ENCODE assay signal across 8 cellular contexts in genomic region chr1:150765229-150765976, GRCh38. TPM values are rescaled to one million over a fixed set of nuclear protein-coding genes. Genes with fewer than 3 reads are reported as not detected.
DNase-seq lines count a peak whose midpoint lies in the region; ATAC-seq and TF ChIP-seq lines count a peak whose summit lies in the region.

TSS of gene CTSS (minus strand) at chr1:150765778. CDS start at chr1:150764763, 1,015 bp downstream.

- H3K9me3 Mint-ChIP-seq in T-helper 1 cell treated with Interleukin-12 subunit alpha and Interleukin-12 subunit beta and Interleukin-4 antibody, amounts not matched to agents 30 μg/mL and 1 μg/mL, for 36 hours, result no peaks in the 10 kb centered on the region

- H3K27me3 Mint-ChIP-seq in T-helper 1 cell treated with Interleukin-12 subunit alpha and Interleukin-12 subunit beta and Interleukin-4 antibody, amounts not matched to agents 30 μg/mL and 1 μg/mL, for 36 hours (ENCODE audit: low read depth), result no peaks in the 10 kb centered on the region

- ATAC-seq in GM19397 (IDR thresholded peaks at IDR 0.05; ENCODE audit: unreplicated experiment), result peak; percentile 86
- ATAC-seq in HG03457 (IDR thresholded peaks at IDR 0.05; ENCODE audit: unreplicated experiment), result peak; percentile 73

- no peak for TF ChIP-seq CTCF in fibroblast of the aortic adventitia (IDR thresholded peaks at IDR 0.05; ENCODE audit: insufficient read depth, low read length)

- H3K4me1 Mint-ChIP-seq in T-helper 1 cell treated with Interleukin-12 subunit alpha and Interleukin-12 subunit beta and Interleukin-4 antibody, amounts not matched to agents 30 μg/mL and 1 μg/mL, for 36 hours (ENCODE audit: low read depth), result peaks cover 31% of the 10 kb centered on the region

- H3K27ac Mint-ChIP-seq in T-helper 1 cell treated with Interleukin-12 subunit alpha and Interleukin-12 subunit beta and Interleukin-4 antibody, amounts not matched to agents 30 μg/mL and 1 μg/mL, for 36 hours, result peak within 1 kb of the TSS; percentile 91

- DNase-seq in Caki2 (ENCODE audit: low read depth), result peak; percentile 16
- DNase-seq in fibroblast of the aortic adventitia (ENCODE audit: low read depth), result peak; percentile 57
- DNase-seq in pulmonary artery endothelial cell (ENCODE audit: low read depth, low spot score), result no peak
- no peak for DNase-seq in effector CD4-positive, alpha-beta T cell
- DNase-seq in NCI-H2171 (lab: John Stamatoyannopoulos, UW), result no peak

- peak within 1 kb of the TSS; percentile 15 for H3K4me3 ChIP-seq in fibroblast of the aortic adventitia (ENCODE audit: low read depth, low read length)

- in situ Hi-C loops in Caki2 (cut with HindIII; ENCODE audit: low pct_unique_long_range_greater_than_20kb, low sequenced_read_pairs), result no loop called here

- peak within 1 kb of the TSS; percentile 89 for H3K4me3 Mint-ChIP-seq in T-helper 1 cell treated with Interleukin-12 subunit alpha and Interleukin-12 subunit beta and Interleukin-4 antibody, amounts not matched to agents 30 μg/mL and 1 μg/mL, for 36 hours

- H3K36me3 Mint-ChIP-seq in T-helper 1 cell treated with Interleukin-12 subunit alpha and Interleukin-12 subunit beta and Interleukin-4 antibody, amounts not matched to agents 30 μg/mL and 1 μg/mL, for 36 hours (ENCODE audit: low read depth), result peaks cover 29% of the 10 kb centered on the region

RNA-seq across cellular contexts. Expression of gene CTSS, which starts in this region (rescaled TPM):
- total RNA-seq in Caki2 (2014; rRNA removed; shearing (Covaris generic); ENCODE audit: low replicate concordance), result 2.9 and 9.1 TPM in 2 replicates
- total RNA-seq in fibroblast of the aortic adventitia (ENCODE audit: low replicate concordance) (2.3 and 31.6 TPM in 2 replicates), pulmonary artery endothelial cell (31.1 and 33.7 TPM in 2 replicates)

Comparison
In these comparisons a context has a peak if more than half of its experiments do, and no peak if none do; other contexts are left out.
1. DNase-seq: peak in Caki2 (single experiment) and fibroblast of the aortic adventitia (single experiment); none in pulmonary artery endothelial cell (single experiment), effector CD4-positive, alpha-beta T cell (single experiment) and NCI-H2171 (single experiment).